7 cellular contexts compared by ENCODE assay signal in genomic region chr16:80639636-80640035, GRCh38.
"Had no signal": no experiment of that assay in that cellular context is flagged by ENCODE, and none has a peak within 500 bp of the region (broad histone marks: within the 10 kb centered on the region; RNA-seq: fewer than 3 reads in every experiment).

No MANE protein-coding gene starts in this region.

- H3K9me3 ChIP-seq: HAP-1 had no signal

- DNase-seq: H7, HFFc6, IMR-90 had no signal

- H3K4me3 ChIP-seq: GM23338, HAP-1, K562 had no signal

- H3K4me1 ChIP-seq: HAP-1 had no signal

- H3K27ac ChIP-seq: HL-60 had no signal

- H3K36me3 ChIP-seq: HAP-1 had no signal
